1 cellular context compared by ENCODE assay signal in the genomic region with DNA sequence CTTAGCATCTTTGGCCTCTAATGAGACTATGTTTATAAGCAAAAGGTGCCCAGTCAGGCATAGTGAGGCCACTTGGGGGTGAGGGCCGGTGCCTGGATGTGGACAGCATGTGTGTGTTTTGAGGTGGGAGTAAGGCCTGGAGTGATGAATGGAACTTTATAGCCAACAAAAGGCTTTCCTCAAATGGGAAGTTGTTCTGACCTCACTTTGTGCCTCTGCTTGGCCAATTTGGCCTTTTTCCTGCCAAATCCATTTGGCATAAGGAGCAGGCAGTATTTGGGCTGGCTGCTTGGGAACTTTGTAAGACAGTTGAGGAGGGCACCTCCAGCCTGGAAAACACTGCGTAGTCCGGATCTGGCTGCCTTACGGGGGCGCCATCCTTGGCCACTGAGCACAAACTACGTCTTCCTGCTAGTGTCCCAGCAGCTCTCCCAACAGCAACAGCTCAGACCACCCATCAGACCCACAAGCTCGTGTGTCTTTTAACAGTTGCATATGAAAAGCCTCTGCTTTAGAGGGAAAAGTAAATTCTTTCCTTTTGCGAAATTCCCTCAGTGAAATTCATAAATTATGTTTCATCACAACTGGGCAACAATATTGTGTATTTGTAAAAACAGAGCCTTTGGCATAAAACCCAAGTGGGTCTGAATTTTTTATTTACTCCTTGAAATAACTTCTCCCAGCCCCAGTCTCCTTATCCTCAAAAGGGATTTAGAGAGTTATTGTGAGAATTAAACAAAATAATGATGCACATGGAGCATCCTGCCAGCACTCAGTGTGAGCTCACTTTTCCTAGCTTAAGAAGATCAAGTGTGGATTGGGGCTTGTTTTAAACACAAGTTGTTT.
TF ChIP-seq lines count a peak whose summit lies in the region.

No MANE protein-coding gene starts in this region.

TF ChIP-seq in H1, 55 proteins besides CTCF, POLR2A, EP300 and RAD21 (continued from another document):
- TF ChIP-seq, protein P1, sequence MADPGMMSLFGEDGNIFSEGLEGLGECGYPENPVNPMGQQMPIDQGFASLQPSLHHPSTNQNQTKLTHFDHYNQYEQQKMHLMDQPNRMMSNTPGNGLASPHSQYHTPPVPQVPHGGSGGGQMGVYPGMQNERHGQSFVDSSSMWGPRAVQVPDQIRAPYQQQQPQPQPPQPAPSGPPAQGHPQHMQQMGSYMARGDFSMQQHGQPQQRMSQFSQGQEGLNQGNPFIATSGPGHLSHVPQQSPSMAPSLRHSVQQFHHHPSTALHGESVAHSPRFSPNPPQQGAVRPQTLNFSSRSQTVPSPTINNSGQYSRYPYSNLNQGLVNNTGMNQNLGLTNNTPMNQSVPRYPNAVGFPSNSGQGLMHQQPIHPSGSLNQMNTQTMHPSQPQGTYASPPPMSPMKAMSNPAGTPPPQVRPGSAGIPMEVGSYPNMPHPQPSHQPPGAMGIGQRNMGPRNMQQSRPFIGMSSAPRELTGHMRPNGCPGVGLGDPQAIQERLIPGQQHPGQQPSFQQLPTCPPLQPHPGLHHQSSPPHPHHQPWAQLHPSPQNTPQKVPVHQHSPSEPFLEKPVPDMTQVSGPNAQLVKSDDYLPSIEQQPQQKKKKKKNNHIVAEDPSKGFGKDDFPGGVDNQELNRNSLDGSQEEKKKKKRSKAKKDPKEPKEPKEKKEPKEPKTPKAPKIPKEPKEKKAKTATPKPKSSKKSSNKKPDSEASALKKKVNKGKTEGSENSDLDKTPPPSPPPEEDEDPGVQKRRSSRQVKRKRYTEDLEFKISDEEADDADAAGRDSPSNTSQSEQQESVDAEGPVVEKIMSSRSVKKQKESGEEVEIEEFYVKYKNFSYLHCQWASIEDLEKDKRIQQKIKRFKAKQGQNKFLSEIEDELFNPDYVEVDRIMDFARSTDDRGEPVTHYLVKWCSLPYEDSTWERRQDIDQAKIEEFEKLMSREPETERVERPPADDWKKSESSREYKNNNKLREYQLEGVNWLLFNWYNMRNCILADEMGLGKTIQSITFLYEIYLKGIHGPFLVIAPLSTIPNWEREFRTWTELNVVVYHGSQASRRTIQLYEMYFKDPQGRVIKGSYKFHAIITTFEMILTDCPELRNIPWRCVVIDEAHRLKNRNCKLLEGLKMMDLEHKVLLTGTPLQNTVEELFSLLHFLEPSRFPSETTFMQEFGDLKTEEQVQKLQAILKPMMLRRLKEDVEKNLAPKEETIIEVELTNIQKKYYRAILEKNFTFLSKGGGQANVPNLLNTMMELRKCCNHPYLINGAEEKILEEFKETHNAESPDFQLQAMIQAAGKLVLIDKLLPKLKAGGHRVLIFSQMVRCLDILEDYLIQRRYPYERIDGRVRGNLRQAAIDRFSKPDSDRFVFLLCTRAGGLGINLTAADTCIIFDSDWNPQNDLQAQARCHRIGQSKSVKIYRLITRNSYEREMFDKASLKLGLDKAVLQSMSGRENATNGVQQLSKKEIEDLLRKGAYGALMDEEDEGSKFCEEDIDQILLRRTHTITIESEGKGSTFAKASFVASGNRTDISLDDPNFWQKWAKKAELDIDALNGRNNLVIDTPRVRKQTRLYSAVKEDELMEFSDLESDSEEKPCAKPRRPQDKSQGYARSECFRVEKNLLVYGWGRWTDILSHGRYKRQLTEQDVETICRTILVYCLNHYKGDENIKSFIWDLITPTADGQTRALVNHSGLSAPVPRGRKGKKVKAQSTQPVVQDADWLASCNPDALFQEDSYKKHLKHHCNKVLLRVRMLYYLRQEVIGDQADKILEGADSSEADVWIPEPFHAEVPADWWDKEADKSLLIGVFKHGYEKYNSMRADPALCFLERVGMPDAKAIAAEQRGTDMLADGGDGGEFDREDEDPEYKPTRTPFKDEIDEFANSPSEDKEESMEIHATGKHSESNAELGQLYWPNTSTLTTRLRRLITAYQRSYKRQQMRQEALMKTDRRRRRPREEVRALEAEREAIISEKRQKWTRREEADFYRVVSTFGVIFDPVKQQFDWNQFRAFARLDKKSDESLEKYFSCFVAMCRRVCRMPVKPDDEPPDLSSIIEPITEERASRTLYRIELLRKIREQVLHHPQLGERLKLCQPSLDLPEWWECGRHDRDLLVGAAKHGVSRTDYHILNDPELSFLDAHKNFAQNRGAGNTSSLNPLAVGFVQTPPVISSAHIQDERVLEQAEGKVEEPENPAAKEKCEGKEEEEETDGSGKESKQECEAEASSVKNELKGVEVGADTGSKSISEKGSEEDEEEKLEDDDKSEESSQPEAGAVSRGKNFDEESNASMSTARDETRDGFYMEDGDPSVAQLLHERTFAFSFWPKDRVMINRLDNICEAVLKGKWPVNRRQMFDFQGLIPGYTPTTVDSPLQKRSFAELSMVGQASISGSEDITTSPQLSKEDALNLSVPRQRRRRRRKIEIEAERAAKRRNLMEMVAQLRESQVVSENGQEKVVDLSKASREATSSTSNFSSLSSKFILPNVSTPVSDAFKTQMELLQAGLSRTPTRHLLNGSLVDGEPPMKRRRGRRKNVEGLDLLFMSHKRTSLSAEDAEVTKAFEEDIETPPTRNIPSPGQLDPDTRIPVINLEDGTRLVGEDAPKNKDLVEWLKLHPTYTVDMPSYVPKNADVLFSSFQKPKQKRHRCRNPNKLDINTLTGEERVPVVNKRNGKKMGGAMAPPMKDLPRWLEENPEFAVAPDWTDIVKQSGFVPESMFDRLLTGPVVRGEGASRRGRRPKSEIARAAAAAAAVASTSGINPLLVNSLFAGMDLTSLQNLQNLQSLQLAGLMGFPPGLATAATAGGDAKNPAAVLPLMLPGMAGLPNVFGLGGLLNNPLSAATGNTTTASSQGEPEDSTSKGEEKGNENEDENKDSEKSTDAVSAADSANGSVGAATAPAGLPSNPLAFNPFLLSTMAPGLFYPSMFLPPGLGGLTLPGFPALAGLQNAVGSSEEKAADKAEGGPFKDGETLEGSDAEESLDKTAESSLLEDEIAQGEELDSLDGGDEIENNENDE (IDR thresholded peaks at IDR 0.05; ENCODE audit: insufficient replicate concordance, low read length) = no peak
- TF ChIP-seq CBX5 (IDR thresholded peaks at IDR 0.05; ENCODE audit: low read depth, low read length) = no peak
- TF ChIP-seq SRF (IDR thresholded peaks at IDR 0.05; ENCODE audit: low read depth, low read length) = no peak
- TF ChIP-seq SP4 (IDR thresholded peaks at IDR 0.05; ENCODE audit: low read length) = no peak
